ENCODE assay signal across 25 cellular contexts in the genomic region with DNA sequence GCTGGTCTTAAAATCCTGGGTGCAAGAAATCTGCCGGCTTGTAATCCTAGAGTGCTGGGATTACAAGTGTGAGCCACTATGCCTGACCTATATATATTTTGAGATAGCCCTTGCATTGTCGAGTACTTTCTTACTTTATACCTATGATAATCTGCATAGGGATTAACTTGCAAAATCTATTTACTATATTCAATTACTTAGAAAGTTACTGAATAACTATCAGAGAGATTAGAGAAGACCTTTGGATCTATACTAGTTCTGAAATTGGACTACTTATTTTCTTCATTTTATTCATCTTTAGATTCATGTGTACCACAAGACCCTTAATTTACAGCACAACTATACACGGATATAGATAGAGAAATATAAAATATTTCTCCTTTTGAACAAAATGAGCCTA.
"Had no signal": no experiment of that assay in that cellular context is flagged by ENCODE, and none has a peak within 500 bp of the region (broad histone marks: within the 10 kb centered on the region; RNA-seq: fewer than 3 reads in every experiment).

No MANE protein-coding gene starts in this region.

- H3K36me3 ChIP-seq: stomach, suprapubic skin, thoracic aorta, thyroid gland, tibial artery, tibial nerve, transverse colon, upper lobe of left lung, upper lobe of right lung, uterus, vagina had no signal

- H3K4me3 ChIP-seq: stomach, suprapubic skin, testis, thoracic aorta, thyroid gland, tibial artery, tibial nerve, transverse colon, upper lobe of left lung, upper lobe of right lung, uterus, vagina had no signal

- DNase-seq: stimulated activated CD4-positive, alpha-beta T cell treated with anti-CD3 and anti-CD28 coated beads, Interleukin-2, amount 100 ng/mL, for 48 hours; stimulated activated CD4-positive, alpha-beta T cell treated with anti-CD3 and anti-CD28 coated beads, Interleukin-4, amount 100 ng/mL, for 1 hour; stimulated activated CD4-positive, alpha-beta T cell treated with anti-CD3 and anti-CD28 coated beads, Interleukin-4, amount 100 ng/mL, for 24 hours; stimulated activated CD4-positive, alpha-beta T cell treated with anti-CD3 and anti-CD28 coated beads, Interleukin-4, amount 100 ng/mL, for 4 hours; stimulated activated CD8-positive, alpha-beta memory T cell treated with anti-CD3 and anti-CD28 coated beads, Interleukin-4, amount 100 ng/mL, for 48 hours; stimulated activated naive B cell treated with anti-CD40 and anti-IgM and Interleukin-4, amounts not matched to agents 10 μg/mL and 1 μg/mL and 100 μg/mL, for 72 hours; stimulated activated naive CD4-positive, alpha-beta T cell; stimulated activated naive CD4-positive, alpha-beta T cell treated with Interleukin-2 at 50 U/mL for 16 hours; stimulated activated naive CD8-positive, alpha-beta T cell treated with anti-CD3 and anti-CD28 coated beads, Interleukin-15, amount 100 ng/mL, for 72 hours; stimulated activated naive CD8-positive, alpha-beta T cell treated with anti-CD3 and anti-CD28 coated beads, Interleukin-15, Interleukin-2, amounts not matched to agents 100 U/mL and 50 U/mL, for 24 hours; stomach; substantia nigra; testis; thyroid gland; tibial artery; transverse colon; trophoblast cell; upper lobe of left lung; upper lobe of right lung; uterus had no signal

- FAIRE-seq: urothelium cell line had no signal

- H3K9me3 ChIP-seq: testis, thoracic aorta, thyroid gland, tibial artery, transverse colon, upper lobe of left lung, upper lobe of right lung, uterus, vagina had no signal

- H3K4me1 ChIP-seq: stomach, suprapubic skin, testis, thyroid gland, tibial artery, tibial nerve, transverse colon, upper lobe of left lung, upper lobe of right lung, uterus, vagina had no signal

- H3K27me3 ChIP-seq: stomach, suprapubic skin, testis, thyroid gland, tibial artery, tibial nerve, transverse colon, upper lobe of left lung, upper lobe of right lung, uterus, vagina had no signal

- H3K27ac ChIP-seq: stomach, suprapubic skin, testis, thoracic aorta, thyroid gland, tibial artery, tibial nerve, transverse colon, upper lobe of left lung, upper lobe of right lung, uterus, vagina had no signal
